In genomic region chr1:5896706-5897105, GRCh38 we compare ENCODE assay signal across 20 cellular contexts.
DNase-seq lines count a peak whose midpoint lies in the region; ATAC-seq and TF ChIP-seq lines count a peak whose summit lies in the region.
"Had no signal": no experiment of that assay in that cellular context is flagged by ENCODE, and none has a peak within 500 bp of the region (broad histone marks: within the 10 kb centered on the region; RNA-seq: fewer than 3 reads in every experiment).

No MANE protein-coding gene starts in this region.

- H3K27me3 ChIP-seq in HUES48 (ENCODE audit: control insufficient read depth, insufficient read depth, low read length), result no peaks in the 10 kb centered on the region
- no peaks in the 10 kb centered on the region for H3K27me3 ChIP-seq in right lobe of liver
- no peaks in the 10 kb centered on the region for H3K27me3 ChIP-seq in MM.1S (replicated peaks; ENCODE audit: insufficient read depth, low read length)
- H3K27me3 ChIP-seq: ascending aorta, hepatocyte, transverse colon had no signal

- H3K4me3 ChIP-seq in HUES48 (ENCODE audit: low read depth, low read length), result peak overlapping the region; percentile 46
- no peak overlapping the region for H3K4me3 ChIP-seq in epithelial cell of proximal tubule (ENCODE audit: low read depth, low read length)
- H3K4me3 ChIP-seq in right lobe of liver, result no peak overlapping the region
- no peak overlapping the region for H3K4me3 ChIP-seq in MM.1S (ENCODE audit: low read length)
- H3K4me3 ChIP-seq: ascending aorta, hepatocyte, mucosa of descending colon, transverse colon had no signal

- H2AFZ ChIP-seq in MM.1S (ENCODE audit: low read length), result no peak overlapping the region
- H2AFZ ChIP-seq: hepatocyte had no signal

- no peaks in the 10 kb centered on the region for H3K36me3 ChIP-seq in HUES48 (ENCODE audit: control insufficient read depth, insufficient read depth, low read length)
- H3K36me3 ChIP-seq in right lobe of liver, result no peaks in the 10 kb centered on the region
- no peaks in the 10 kb centered on the region for H3K36me3 ChIP-seq in MM.1S (replicated peaks; ENCODE audit: insufficient read depth, low read length)
- H3K36me3 ChIP-seq: transverse colon had no signal

- DNase-seq in epithelial cell of proximal tubule (ENCODE audit: low read depth) (peak; percentile 4), right lobe of liver (peak; percentile 39 to 58 (median 51)), renal cortical epithelial cell (ENCODE audit: low read depth) (peak; percentile 13), endothelial cell (ENCODE audit: low spot score) (no peak), MM.1S (no peak), 8988T (no peak)
- DNase-seq: activated naive CD4-positive, alpha-beta T cell treated with anti-CD3 and anti-CD28 coated beads, Interleukin-2, amount 10 ng/mL, durations not matched to agents 7 days and 5 days; mucosa of descending colon; NCI-H1436; NCI-H774; OCI-M1; SHP77; stimulated activated CD4-positive, alpha-beta T cell treated with anti-CD3 and anti-CD28 coated beads, Interleukin-1b, Interleukin-23, amount 100 ng/mL, for 48 hours; stimulated activated naive CD4-positive, alpha-beta T cell treated with Interleukin-2 at 50 U/mL for 16 hours; T-cell; transverse colon had no signal

- H3K4me3 Mint-ChIP-seq in endothelial cell (ENCODE audit: unreplicated experiment), result no peak overlapping the region
- H3K4me3 Mint-ChIP-seq: activated naive CD4-positive, alpha-beta T cell treated with anti-CD3 and anti-CD28 coated beads, Interleukin-2, amount 10 ng/mL, durations not matched to agents 7 days and 5 days; T-cell had no signal

- H3K9me3 ChIP-seq in HUES48 (ENCODE audit: control insufficient read depth, insufficient read depth, low read length) (no peaks in the 10 kb centered on the region), right lobe of liver (no peaks in the 10 kb centered on the region), MM.1S (replicated peaks; ENCODE audit: insufficient read depth, low read length) (no peaks in the 10 kb centered on the region)
- H3K9me3 ChIP-seq: ascending aorta, mucosa of descending colon, transverse colon had no signal

- TF ChIP-seq POLR2A in right lobe of liver (IDR thresholded peaks at IDR 0.05), result no peak

- H3K27ac Mint-ChIP-seq in endothelial cell (ENCODE audit: unreplicated experiment), result no peak overlapping the region
- H3K27ac Mint-ChIP-seq: activated naive CD4-positive, alpha-beta T cell treated with anti-CD3 and anti-CD28 coated beads, Interleukin-2, amount 10 ng/mL, durations not matched to agents 7 days and 5 days; T-cell had no signal

- H3K36me3 Mint-ChIP-seq in endothelial cell (ENCODE audit: low read depth, unreplicated experiment), result peaks cover 6% of the 10 kb centered on the region

- no peaks in the 10 kb centered on the region for H3F3A ChIP-seq in MM.1S (ENCODE audit: insufficient read depth, low read length)

- 47% methylated on average over 13 of the region's 13 CpGs for WGBS in right lobe of liver (ENCODE audit: insufficient coverage, low coverage, low lambda C conversion rate, missing lambda C conversion rate)

- no peaks in the 10 kb centered on the region for H4K20me1 ChIP-seq in MM.1S (ENCODE audit: insufficient read depth, low read length)

- no peak overlapping the region for H3K4me2 ChIP-seq in MM.1S (ENCODE audit: low read depth, low read length)
- H3K4me2 ChIP-seq: hepatocyte had no signal

- H3K4me1 ChIP-seq in HUES48 (ENCODE audit: control insufficient read depth, insufficient read depth, low read length) (peaks cover 25% of the 10 kb centered on the region), right lobe of liver (no peaks in the 10 kb centered on the region), MM.1S (ENCODE audit: low read length) (no peaks in the 10 kb centered on the region)
- H3K4me1 ChIP-seq: ascending aorta, transverse colon had no signal

- ATAC-seq in right lobe of liver (peak; percentile 64 to 86 (median 72)), HG03354 (IDR thresholded peaks at IDR 0.05; ENCODE audit: poor library complexity, severe bottlenecking, unreplicated experiment) (no peak)
- ATAC-seq: mucosa of descending colon, T-cell had no signal

- H3K27ac ChIP-seq in HUES48 (ENCODE audit: low read depth, low read length), result peak overlapping the region; percentile 94
- H3K27ac ChIP-seq in right lobe of liver, result no peak overlapping the region
- no peak overlapping the region for H3K27ac ChIP-seq in MM.1S (ENCODE audit: low read length)
- H3K27ac ChIP-seq: ascending aorta, hepatocyte, transverse colon had no signal

- TF ChIP-seq CTCF in epithelial cell of proximal tubule (conservative IDR thresholded peaks at IDR 0.05; ENCODE audit: low read depth, low read length) (no peak), right lobe of liver (IDR thresholded peaks at IDR 0.05) (no peak), endothelial cell (IDR thresholded peaks at IDR 0.05; ENCODE audit: unreplicated experiment) (no peak), MM.1S (IDR thresholded peaks at IDR 0.05; ENCODE audit: low read length) (no peak)

- no peaks in the 10 kb centered on the region for H3K79me2 ChIP-seq in MM.1S (ENCODE audit: low read length)
- H3K79me2 ChIP-seq: hepatocyte had no signal

- no peaks in the 10 kb centered on the region for H3K9me2 ChIP-seq in MM.1S (replicated peaks; ENCODE audit: insufficient read depth, low read length)

- H3K9ac ChIP-seq in HUES48 (ENCODE audit: low read depth, low read length), result peak overlapping the region; percentile 32; the same call in 1 of the 2 replicates
- no peak overlapping the region for H3K9ac ChIP-seq in MM.1S (ENCODE audit: low read length)

- no peaks in the 10 kb centered on the region for H3K9me3 Mint-ChIP-seq in endothelial cell (ENCODE audit: unreplicated experiment)
- H3K9me3 Mint-ChIP-seq: activated naive CD4-positive, alpha-beta T cell treated with anti-CD3 and anti-CD28 coated beads, Interleukin-2, amount 10 ng/mL, durations not matched to agents 7 days and 5 days had no signal

- intact Hi-C loops in right lobe of liver (cut with DNase I), result no loop called here

- no peaks in the 10 kb centered on the region for H3K4me1 Mint-ChIP-seq in endothelial cell (ENCODE audit: unreplicated experiment)
- H3K4me1 Mint-ChIP-seq: activated naive CD4-positive, alpha-beta T cell treated with anti-CD3 and anti-CD28 coated beads, Interleukin-2, amount 10 ng/mL, durations not matched to agents 7 days and 5 days; T-cell had no signal

- H3K27me3 Mint-ChIP-seq in endothelial cell (ENCODE audit: unreplicated experiment), result peaks cover 8% of the 10 kb centered on the region
- H3K27me3 Mint-ChIP-seq: activated naive CD4-positive, alpha-beta T cell treated with anti-CD3 and anti-CD28 coated beads, Interleukin-2, amount 10 ng/mL, durations not matched to agents 7 days and 5 days; T-cell had no signal

Comparison
In these comparisons a context has a peak if more than half of its experiments do, and no peak if none do; other contexts are left out.
1. DNase-seq: peak in epithelial cell of proximal tubule (single experiment), right lobe of liver (3 of 3) and renal cortical epithelial cell (single experiment); none in endothelial cell (single experiment), MM.1S (single experiment) and 8988T (single experiment).